Comparison of ENCODE assay signal across 1 cellular context in the genomic region with DNA sequence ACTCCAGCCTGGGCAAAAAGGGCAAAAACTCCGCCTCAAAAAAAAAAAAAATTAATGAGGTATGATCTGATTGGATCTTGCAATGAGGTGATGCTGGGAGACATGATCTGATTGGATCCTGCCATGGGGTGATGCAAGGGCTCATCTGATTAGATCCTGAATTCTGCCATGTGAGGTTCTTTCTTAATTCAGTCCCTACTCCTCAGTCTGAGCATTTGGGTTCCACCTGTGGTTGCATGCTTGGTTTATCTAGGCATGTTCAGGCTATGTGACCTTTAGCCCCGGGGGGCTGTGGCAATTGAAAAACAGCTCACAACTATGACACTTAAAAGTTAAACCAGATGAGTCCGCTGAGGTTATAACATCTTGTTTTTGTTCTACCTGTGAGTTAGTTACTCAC.
A peak's percentile ranks its signal among the peaks of the same experiment; 100 is the strongest.
TF ChIP-seq lines count a peak whose summit lies in the region.

No MANE protein-coding gene starts in this region.

TF ChIP-seq in K562, 482 proteins besides CTCF, POLR2A, EP300 and RAD21 (continues in another document):
- TF ChIP-seq, protein P1, sequence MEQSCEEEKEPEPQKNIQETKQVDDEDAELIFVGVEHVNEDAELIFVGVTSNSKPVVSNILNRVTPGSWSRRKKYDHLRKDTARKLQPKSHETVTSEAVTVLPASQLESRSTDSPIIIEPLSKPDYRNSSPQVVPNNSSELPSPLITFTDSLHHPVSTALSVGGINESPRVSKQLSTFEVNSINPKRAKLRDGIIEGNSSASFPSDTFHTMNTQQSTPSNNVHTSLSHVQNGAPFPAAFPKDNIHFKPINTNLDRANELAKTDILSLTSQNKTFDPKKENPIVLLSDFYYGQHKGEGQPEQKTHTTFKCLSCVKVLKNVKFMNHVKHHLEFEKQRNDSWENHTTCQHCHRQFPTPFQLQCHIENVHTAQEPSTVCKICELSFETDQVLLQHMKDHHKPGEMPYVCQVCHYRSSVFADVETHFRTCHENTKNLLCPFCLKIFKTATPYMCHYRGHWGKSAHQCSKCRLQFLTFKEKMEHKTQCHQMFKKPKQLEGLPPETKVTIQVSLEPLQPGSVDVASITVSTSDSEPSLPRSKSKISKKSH (CRISPR knock-in tag; IDR thresholded peaks at IDR 0.05), result no peak
- TF ChIP-seq TRIM24 (IDR thresholded peaks at IDR 0.05) (peak; percentile 79 to 80), TEAD4 (IDR thresholded peaks at IDR 0.05; ENCODE audit: low read length) (peak; percentile 78), TEAD4 (CRISPR knock-in tag; IDR thresholded peaks at IDR 0.05; ENCODE audit: borderline replicate concordance) (no peak), PCBP2 (IDR thresholded peaks at IDR 0.05; ENCODE audit: low read depth, low read length, poor library complexity, severe bottlenecking) (no peak), TAL1 (IDR thresholded peaks at IDR 0.05) (peak; percentile 59; the same call in 1 of the 2 replicates), NR2C1 (IDR thresholded peaks at IDR 0.05) (peak; percentile 84), NR2C1 (tag; IDR thresholded peaks at IDR 0.05) (peak; percentile 46; the same call in 1 of the 2 replicates), NFYB (IDR thresholded peaks at IDR 0.05; ENCODE audit: extremely low read depth, insufficient read length) (peak; percentile 50), SP1 (CRISPR knock-in tag; IDR thresholded peaks at IDR 0.05) (no peak), CBFA2T3 (IDR thresholded peaks at IDR 0.05) (peak; percentile 80), ZNF696 (CRISPR knock-in tag; conservative IDR thresholded peaks at IDR 0.05) (no peak), ZNF384 (IDR thresholded peaks at IDR 0.05; ENCODE audit: low read depth, low read length) (peak; percentile 80), ZNF146 (CRISPR knock-in tag; IDR thresholded peaks at IDR 0.05; ENCODE audit: unreplicated experiment) (no peak), ARID1B (IDR thresholded peaks at IDR 0.05) (peak; percentile 64), MYC (IDR thresholded peaks at IDR 0.05; ENCODE audit: low read depth, low read length) (peak; percentile 24; the same call in 1 of the 2 replicates), MYC (CRISPR knock-in tag; IDR thresholded peaks at IDR 0.05; ENCODE audit: borderline replicate concordance, low read depth) (no peak), TCF3 (CRISPR knock-in tag; IDR thresholded peaks at IDR 0.05) (peak; percentile 75), CBX3 (IDR thresholded peaks at IDR 0.05; ENCODE audit: borderline replicate concordance in 1 of 2, low read length in 2 of 2) (0 out of 3 replicates have a peak, but pooled peaks of 1 of the 2 experiments have one; percentile 25), SMARCA4 (IDR thresholded peaks at IDR 0.05) (0 out of 2 replicates have a peak, but pooled peaks have one; percentile 26), ZNF830 (CRISPR knock-in tag; IDR thresholded peaks at IDR 0.05) (no peak), HDAC2 (IDR thresholded peaks at IDR 0.05) (no peak), KDM1A (IDR thresholded peaks at IDR 0.05) (peak; percentile 7 to 13; a peak in 1 of 4 replicates), STAT5A (IDR thresholded peaks at IDR 0.05; ENCODE audit: borderline replicate concordance, low read length) (peak; percentile 28; the same call in 1 of the 2 replicates), RBM25 (IDR thresholded peaks at IDR 0.05; ENCODE audit: low read depth, low read length, severe bottlenecking) (peak; percentile 57), DACH1 (IDR thresholded peaks at IDR 0.05; ENCODE audit: partially characterized antibody) (peak; percentile 10)
- TF ChIP-seq, protein P2, sequence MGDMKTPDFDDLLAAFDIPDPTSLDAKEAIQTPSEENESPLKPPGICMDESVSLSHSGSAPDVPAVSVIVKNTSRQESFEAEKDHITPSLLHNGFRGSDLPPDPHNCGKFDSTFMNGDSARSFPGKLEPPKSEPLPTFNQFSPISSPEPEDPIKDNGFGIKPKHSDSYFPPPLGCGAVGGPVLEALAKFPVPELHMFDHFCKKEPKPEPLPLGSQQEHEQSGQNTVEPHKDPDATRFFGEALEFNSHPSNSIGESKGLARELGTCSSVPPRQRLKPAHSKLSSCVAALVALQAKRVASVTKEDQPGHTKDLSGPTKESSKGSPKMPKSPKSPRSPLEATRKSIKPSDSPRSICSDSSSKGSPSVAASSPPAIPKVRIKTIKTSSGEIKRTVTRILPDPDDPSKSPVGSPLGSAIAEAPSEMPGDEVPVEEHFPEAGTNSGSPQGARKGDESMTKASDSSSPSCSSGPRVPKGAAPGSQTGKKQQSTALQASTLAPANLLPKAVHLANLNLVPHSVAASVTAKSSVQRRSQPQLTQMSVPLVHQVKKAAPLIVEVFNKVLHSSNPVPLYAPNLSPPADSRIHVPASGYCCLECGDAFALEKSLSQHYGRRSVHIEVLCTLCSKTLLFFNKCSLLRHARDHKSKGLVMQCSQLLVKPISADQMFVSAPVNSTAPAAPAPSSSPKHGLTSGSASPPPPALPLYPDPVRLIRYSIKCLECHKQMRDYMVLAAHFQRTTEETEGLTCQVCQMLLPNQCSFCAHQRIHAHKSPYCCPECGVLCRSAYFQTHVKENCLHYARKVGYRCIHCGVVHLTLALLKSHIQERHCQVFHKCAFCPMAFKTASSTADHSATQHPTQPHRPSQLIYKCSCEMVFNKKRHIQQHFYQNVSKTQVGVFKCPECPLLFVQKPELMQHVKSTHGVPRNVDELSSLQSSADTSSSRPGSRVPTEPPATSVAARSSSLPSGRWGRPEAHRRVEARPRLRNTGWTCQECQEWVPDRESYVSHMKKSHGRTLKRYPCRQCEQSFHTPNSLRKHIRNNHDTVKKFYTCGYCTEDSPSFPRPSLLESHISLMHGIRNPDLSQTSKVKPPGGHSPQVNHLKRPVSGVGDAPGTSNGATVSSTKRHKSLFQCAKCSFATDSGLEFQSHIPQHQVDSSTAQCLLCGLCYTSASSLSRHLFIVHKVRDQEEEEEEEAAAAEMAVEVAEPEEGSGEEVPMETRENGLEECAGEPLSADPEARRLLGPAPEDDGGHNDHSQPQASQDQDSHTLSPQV (IDR thresholded peaks at IDR 0.05), result peak; percentile 51; the same call in 1 of the 2 replicates
- TF ChIP-seq, protein P3, sequence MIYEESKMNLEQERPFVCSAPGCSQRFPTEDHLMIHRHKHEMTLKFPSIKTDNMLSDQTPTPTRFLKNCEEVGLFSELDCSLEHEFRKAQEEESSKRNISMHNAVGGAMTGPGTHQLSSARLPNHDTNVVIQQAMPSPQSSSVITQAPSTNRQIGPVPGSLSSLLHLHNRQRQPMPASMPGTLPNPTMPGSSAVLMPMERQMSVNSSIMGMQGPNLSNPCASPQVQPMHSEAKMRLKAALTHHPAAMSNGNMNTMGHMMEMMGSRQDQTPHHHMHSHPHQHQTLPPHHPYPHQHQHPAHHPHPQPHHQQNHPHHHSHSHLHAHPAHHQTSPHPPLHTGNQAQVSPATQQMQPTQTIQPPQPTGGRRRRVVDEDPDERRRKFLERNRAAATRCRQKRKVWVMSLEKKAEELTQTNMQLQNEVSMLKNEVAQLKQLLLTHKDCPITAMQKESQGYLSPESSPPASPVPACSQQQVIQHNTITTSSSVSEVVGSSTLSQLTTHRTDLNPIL (CRISPR knock-in tag; IDR thresholded peaks at IDR 0.05), result no peak
- TF ChIP-seq, protein P4, sequence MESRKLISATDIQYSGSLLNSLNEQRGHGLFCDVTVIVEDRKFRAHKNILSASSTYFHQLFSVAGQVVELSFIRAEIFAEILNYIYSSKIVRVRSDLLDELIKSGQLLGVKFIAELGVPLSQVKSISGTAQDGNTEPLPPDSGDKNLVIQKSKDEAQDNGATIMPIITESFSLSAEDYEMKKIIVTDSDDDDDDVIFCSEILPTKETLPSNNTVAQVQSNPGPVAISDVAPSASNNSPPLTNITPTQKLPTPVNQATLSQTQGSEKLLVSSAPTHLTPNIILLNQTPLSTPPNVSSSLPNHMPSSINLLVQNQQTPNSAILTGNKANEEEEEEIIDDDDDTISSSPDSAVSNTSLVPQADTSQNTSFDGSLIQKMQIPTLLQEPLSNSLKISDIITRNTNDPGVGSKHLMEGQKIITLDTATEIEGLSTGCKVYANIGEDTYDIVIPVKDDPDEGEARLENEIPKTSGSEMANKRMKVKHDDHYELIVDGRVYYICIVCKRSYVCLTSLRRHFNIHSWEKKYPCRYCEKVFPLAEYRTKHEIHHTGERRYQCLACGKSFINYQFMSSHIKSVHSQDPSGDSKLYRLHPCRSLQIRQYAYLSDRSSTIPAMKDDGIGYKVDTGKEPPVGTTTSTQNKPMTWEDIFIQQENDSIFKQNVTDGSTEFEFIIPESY (CRISPR knock-in tag; IDR thresholded peaks at IDR 0.05), result no peak
- TF ChIP-seq, protein P5, sequence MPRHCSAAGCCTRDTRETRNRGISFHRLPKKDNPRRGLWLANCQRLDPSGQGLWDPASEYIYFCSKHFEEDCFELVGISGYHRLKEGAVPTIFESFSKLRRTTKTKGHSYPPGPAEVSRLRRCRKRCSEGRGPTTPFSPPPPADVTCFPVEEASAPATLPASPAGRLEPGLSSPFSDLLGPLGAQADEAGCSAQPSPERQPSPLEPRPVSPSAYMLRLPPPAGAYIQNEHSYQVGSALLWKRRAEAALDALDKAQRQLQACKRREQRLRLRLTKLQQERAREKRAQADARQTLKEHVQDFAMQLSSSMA (CRISPR knock-in tag; IDR thresholded peaks at IDR 0.05), result no peak
- TF ChIP-seq, protein P6, sequence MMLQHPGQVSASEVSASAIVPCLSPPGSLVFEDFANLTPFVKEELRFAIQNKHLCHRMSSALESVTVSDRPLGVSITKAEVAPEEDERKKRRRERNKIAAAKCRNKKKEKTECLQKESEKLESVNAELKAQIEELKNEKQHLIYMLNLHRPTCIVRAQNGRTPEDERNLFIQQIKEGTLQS (IDR thresholded peaks at IDR 0.05), result peak; percentile 77
- TF ChIP-seq, protein P6 (CRISPR knock-in tag; conservative IDR thresholded peaks at IDR 0.05), result no peak
- TF ChIP-seq, protein P7, sequence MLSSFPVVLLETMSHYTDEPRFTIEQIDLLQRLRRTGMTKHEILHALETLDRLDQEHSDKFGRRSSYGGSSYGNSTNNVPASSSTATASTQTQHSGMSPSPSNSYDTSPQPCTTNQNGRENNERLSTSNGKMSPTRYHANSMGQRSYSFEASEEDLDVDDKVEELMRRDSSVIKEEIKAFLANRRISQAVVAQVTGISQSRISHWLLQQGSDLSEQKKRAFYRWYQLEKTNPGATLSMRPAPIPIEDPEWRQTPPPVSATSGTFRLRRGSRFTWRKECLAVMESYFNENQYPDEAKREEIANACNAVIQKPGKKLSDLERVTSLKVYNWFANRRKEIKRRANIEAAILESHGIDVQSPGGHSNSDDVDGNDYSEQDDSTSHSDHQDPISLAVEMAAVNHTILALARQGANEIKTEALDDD (IDR thresholded peaks at IDR 0.05), result peak; percentile 58
- TF ChIP-seq, protein P8, sequence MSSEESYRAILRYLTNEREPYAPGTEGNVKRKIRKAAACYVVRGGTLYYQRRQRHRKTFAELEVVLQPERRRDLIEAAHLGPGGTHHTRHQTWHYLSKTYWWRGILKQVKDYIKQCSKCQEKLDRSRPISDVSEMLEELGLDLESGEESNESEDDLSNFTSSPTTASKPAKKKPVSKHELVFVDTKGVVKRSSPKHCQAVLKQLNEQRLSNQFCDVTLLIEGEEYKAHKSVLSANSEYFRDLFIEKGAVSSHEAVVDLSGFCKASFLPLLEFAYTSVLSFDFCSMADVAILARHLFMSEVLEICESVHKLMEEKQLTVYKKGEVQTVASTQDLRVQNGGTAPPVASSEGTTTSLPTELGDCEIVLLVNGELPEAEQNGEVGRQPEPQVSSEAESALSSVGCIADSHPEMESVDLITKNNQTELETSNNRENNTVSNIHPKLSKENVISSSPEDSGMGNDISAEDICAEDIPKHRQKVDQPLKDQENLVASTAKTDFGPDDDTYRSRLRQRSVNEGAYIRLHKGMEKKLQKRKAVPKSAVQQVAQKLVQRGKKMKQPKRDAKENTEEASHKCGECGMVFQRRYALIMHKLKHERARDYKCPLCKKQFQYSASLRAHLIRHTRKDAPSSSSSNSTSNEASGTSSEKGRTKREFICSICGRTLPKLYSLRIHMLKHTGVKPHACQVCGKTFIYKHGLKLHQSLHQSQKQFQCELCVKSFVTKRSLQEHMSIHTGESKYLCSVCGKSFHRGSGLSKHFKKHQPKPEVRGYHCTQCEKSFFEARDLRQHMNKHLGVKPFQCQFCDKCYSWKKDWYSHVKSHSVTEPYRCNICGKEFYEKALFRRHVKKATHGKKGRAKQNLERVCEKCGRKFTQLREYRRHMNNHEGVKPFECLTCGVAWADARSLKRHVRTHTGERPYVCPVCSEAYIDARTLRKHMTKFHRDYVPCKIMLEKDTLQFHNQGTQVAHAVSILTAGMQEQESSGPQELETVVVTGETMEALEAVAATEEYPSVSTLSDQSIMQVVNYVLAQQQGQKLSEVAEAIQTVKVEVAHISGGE (CRISPR knock-in tag; IDR thresholded peaks at IDR 0.05), result peak in 1 of 3 experiments; percentile 90; a peak in 2 of 6 replicates
